In genomic region chr20:35699127-35699913, GRCh38 we compare ENCODE assay signal across 8 cellular contexts. TPM values are rescaled to one million over a fixed set of nuclear protein-coding genes. Genes with fewer than 3 reads are reported as not detected.
DNase-seq lines count a peak whose midpoint lies in the region; ATAC-seq and TF ChIP-seq lines count a peak whose summit lies in the region.

Gene NFS1 (minus strand): TSS chr20:35699352. CDS start chr20:35699288, 64 bp downstream.
Gene ROMO1 (plus strand): TSS chr20:35699405. CDS start chr20:35699633, 228 bp downstream.

- ATAC-seq in GM21737 (IDR thresholded peaks at IDR 0.05; ENCODE audit: unreplicated experiment), result peak; percentile 65
- peak; percentile 93 to 95 for ATAC-seq in natural killer cell treated with Interleukin-12 subunit alpha and Interleukin-12 subunit beta and Interleukin-15 and Interleukin-18, amount 100 ng/mL, for 72 hours
- ATAC-seq in stimulated activated naive CD8-positive, alpha-beta T cell treated with anti-CD3 and anti-CD28 coated beads, Interleukin-15, Interleukin-2, amounts not matched to agents 100 U/mL and 50 U/mL, for 24 hours, result peak; percentile 93

- H3K27ac ChIP-seq in Karpas-422 (ENCODE audit: low read length) (peak within 1 kb of the TSS; percentile 74), RWPE1 (peak within 1 kb of the TSS; percentile 92)

- H3K4me3 ChIP-seq in Karpas-422 (ENCODE audit: low read length) (peak within 1 kb of the TSS; percentile 94), fibroblast of pulmonary artery (replicated peaks; ENCODE audit: low read depth, low read length) (peak within 1 kb of the TSS; percentile 97)

- H3K9me2 ChIP-seq in Karpas-422 (replicated peaks; ENCODE audit: insufficient read depth, low read length), result no peaks in the 10 kb centered on the region

- H3K36me3 ChIP-seq in Karpas-422 (ENCODE audit: insufficient read depth, low read length), result peaks cover 25% of the 10 kb centered on the region

- peak within 1 kb of the TSS; percentile 94 for H3K9ac ChIP-seq in Karpas-422 (ENCODE audit: low read length)

- no peaks in the 10 kb centered on the region for H3K9me3 ChIP-seq in Karpas-422 (ENCODE audit: low read length)

- peaks cover 35% of the 10 kb centered on the region for H3K36me3 Mint-ChIP-seq in natural killer cell treated with Interleukin-12 subunit alpha and Interleukin-12 subunit beta and Interleukin-15 and Interleukin-18, amount 100 ng/mL, for 72 hours

- TF ChIP-seq CTCF in RWPE1 (conservative IDR thresholded peaks at IDR 0.05; ENCODE audit: low read depth) (no peak), fibroblast of pulmonary artery (IDR thresholded peaks at IDR 0.05; ENCODE audit: low read length, missing control alignments) (no peak)

- peaks cover 41 to 47% of the 10 kb centered on the region in 2 donors for H3K4me1 Mint-ChIP-seq in natural killer cell treated with Interleukin-12 subunit alpha and Interleukin-12 subunit beta and Interleukin-15 and Interleukin-18, amount 100 ng/mL, for 72 hours (ENCODE audit: low read depth in 2 of 2)

- H3K27me3 Mint-ChIP-seq in natural killer cell treated with Interleukin-12 subunit alpha and Interleukin-12 subunit beta and Interleukin-15 and Interleukin-18, amount 100 ng/mL, for 72 hours, result no peaks in the 10 kb centered on the region

- H3K27me3 ChIP-seq in Karpas-422 (ENCODE audit: low read length), result no peaks in the 10 kb centered on the region

- peak within 1 kb of the TSS; percentile 73 for H2AFZ ChIP-seq in Karpas-422 (ENCODE audit: low read length)

- H3K9me3 Mint-ChIP-seq in natural killer cell treated with Interleukin-12 subunit alpha and Interleukin-12 subunit beta and Interleukin-15 and Interleukin-18, amount 100 ng/mL, for 72 hours, result no peaks in the 10 kb centered on the region

- H4K20me1 ChIP-seq in Karpas-422 (ENCODE audit: insufficient read depth, low read depth, low read length), result no peaks in the 10 kb centered on the region; the same call in 1 of the 2 replicates

- POLR2A ChIA-PET in RWPE1 (lab: Yijun Ruan, JAX; ENCODE audit: low non-redundant PET), result interaction anchor here (0.5 to 0.8 kb wide), 2 partner anchors 94 to 386 kb away, joined by 3 read pairs; no protein-coding TSS in a partner anchor

- H3K4me1 ChIP-seq in Karpas-422 (ENCODE audit: low read length), result peaks cover 34% of the 10 kb centered on the region

- CTCF ChIA-PET in RWPE1 (lab: Yijun Ruan, JAX), result interaction anchor here (0.7 kb wide), 2 partner anchors 10 to 235 kb away, joined by 3 read pairs; no protein-coding TSS in a partner anchor

- peak; percentile 58 for DNase-seq in DMS79 (lab: John Stamatoyannopoulos, UW)
- DNase-seq in Karpas-422, result peak; percentile 96
- DNase-seq in RWPE1 (ENCODE audit: low spot score), result peak; percentile 96
- peak; percentile 80 for DNase-seq in activated T-helper 9 cell treated with anti-CD3 and anti-CD28 coated beads, Interleukin-2, amount 50 U/mL, for 16 hours (ENCODE audit: low read depth)
- peak; percentile 81 for DNase-seq in fibroblast of pulmonary artery (ENCODE audit: low read depth)
- DNase-seq in natural killer cell treated with Interleukin-12 subunit alpha and Interleukin-12 subunit beta and Interleukin-15 and Interleukin-18, amount 100 ng/mL, for 72 hours (ENCODE audit: low spot score), result peak; percentile 89
- peak; percentile 91 for DNase-seq in stimulated activated naive CD8-positive, alpha-beta T cell treated with anti-CD3 and anti-CD28 coated beads, Interleukin-15, Interleukin-2, amounts not matched to agents 100 U/mL and 50 U/mL, for 24 hours

- H3K79me2 ChIP-seq in Karpas-422 (ENCODE audit: low read length), result peaks cover 36% of the 10 kb centered on the region

- H3K27ac Mint-ChIP-seq in natural killer cell treated with Interleukin-12 subunit alpha and Interleukin-12 subunit beta and Interleukin-15 and Interleukin-18, amount 100 ng/mL, for 72 hours, result peak within 1 kb of the TSS; percentile 88 to 98

- H3K4me3 Mint-ChIP-seq in natural killer cell treated with Interleukin-12 subunit alpha and Interleukin-12 subunit beta and Interleukin-15 and Interleukin-18, amount 100 ng/mL, for 72 hours, result peak within 1 kb of the TSS; percentile 98

- peak within 1 kb of the TSS; percentile 79 for H3K4me2 ChIP-seq in Karpas-422 (ENCODE audit: low read depth, low read length, poor library complexity, severe bottlenecking)

RNA-seq across cellular contexts. Expression of gene NFS1, which starts in this region (rescaled TPM):
- 62.6 and 79.6 TPM in 2 replicates for total RNA-seq in Karpas-422 (2014; rRNA removed; shearing (Covaris generic); ENCODE audit: low replicate concordance)
- total RNA-seq in natural killer cell treated with Interleukin-12 subunit alpha and Interleukin-12 subunit beta and Interleukin-15 and Interleukin-18, amount 100 ng/mL, for 72 hours, result 10 to 100 TPM; 27.0 to 37.4 TPM

RNA-seq across cellular contexts. Expression of gene ROMO1, which starts in this region (rescaled TPM):
- total RNA-seq in Karpas-422 (2014; rRNA removed; shearing (Covaris generic); ENCODE audit: low replicate concordance), result 242 and 325 TPM in 2 replicates
- total RNA-seq in natural killer cell treated with Interleukin-12 subunit alpha and Interleukin-12 subunit beta and Interleukin-15 and Interleukin-18, amount 100 ng/mL, for 72 hours, result 100 to 1,000 TPM in 1 of 2 donors, 10 to 100 TPM in 1; 71.0 to 101 TPM

Comparison
In these comparisons a context has a peak if more than half of its experiments do, and no peak if none do; other contexts are left out.
1. Peak in every context shown above with its lines: DNase-seq, ATAC-seq, H3K4me3 ChIP-seq and H3K27ac ChIP-seq.